20 cellular contexts compared by ENCODE assay signal in the genomic region with DNA sequence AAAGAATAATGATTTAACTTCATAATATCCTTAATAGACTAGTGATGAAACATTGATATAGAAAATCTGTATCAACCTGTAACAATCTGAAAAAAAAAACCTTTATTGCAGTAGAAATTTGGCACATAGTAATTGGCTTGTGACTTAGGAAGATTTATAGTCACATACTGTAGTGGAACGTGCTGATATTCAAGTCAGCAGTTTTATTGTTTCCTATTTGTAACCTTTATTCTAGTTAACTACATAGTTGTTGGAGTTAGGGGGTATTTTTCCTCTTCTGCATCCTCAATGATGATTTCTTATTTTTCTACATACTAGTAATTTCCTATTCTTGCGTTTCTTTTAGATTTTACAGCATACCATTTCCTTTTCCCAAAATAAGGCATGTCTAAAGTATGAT. TPM values are rescaled to one million over a fixed set of nuclear protein-coding genes. Genes with fewer than 3 reads are reported as not detected.
DNase-seq lines count a peak whose midpoint lies in the region; ATAC-seq, FAIRE-seq and TF ChIP-seq lines count a peak whose summit lies in the region.
"Had no signal": no experiment of that assay in that cellular context is flagged by ENCODE, and none has a peak within 500 bp of the region (broad histone marks: within the 10 kb centered on the region; RNA-seq: fewer than 3 reads in every experiment).

No MANE protein-coding gene starts in this region.

- H3K27me3 ChIP-seq in K562 (ENCODE audit: control insufficient read depth in 2 of 2, insufficient read depth in 2 of 2, low read length in 2 of 2) (no peaks in the 10 kb centered on the region), endothelial cell of umbilical vein (ENCODE audit: control insufficient read depth in 2 of 2, insufficient read depth in 2 of 2, low read length in 2 of 2) (no peaks in the 10 kb centered on the region), right lobe of liver (no peaks in the 10 kb centered on the region)
- H3K27me3 ChIP-seq: BLaER1 treated with 17β-estradiol and CSF1 and Interleukin-3, amounts not matched to agents 10 nM and 100 nM had no signal

- peaks cover 60% of the 10 kb centered on the region for H3K36me3 ChIP-seq in K562 (ENCODE audit: control insufficient read depth, insufficient read depth, low read length)
- H3K36me3 ChIP-seq in endothelial cell of umbilical vein (ENCODE audit: control insufficient read depth in 2 of 2, extremely low read depth in 1 of 2, insufficient read depth in 2 of 2, low read length in 2 of 2): no peaks in the 10 kb centered on the region
- no peaks in the 10 kb centered on the region for H3K36me3 ChIP-seq in right lobe of liver

- no peak overlapping the region for H3K9ac ChIP-seq in K562 (ENCODE audit: insufficient read depth in 1 of 2, low read depth in 2 of 2, low read length in 2 of 2)
- H3K9ac ChIP-seq in endothelial cell of umbilical vein (replicated peaks; ENCODE audit: extremely low read depth, insufficient read depth, low read length): no peak overlapping the region
- H3K9ac ChIP-seq: BLaER1 treated with 17β-estradiol and CSF1 and Interleukin-3, amounts not matched to agents 10 nM and 100 nM had no signal

- H4K20me1 ChIP-seq in K562 (replicated peaks; ENCODE audit: control insufficient read depth, insufficient read depth, low read length) (no peaks in the 10 kb centered on the region), endothelial cell of umbilical vein (replicated peaks; ENCODE audit: control insufficient read depth, extremely low read depth, insufficient read depth, low read length) (no peaks in the 10 kb centered on the region)
- H4K20me1 ChIP-seq: BLaER1 treated with 17β-estradiol and CSF1 and Interleukin-3, amounts not matched to agents 10 nM and 100 nM had no signal

- DNase-seq in LNCaP clone FGC (ENCODE audit: low read depth): peak; percentile 46
- DNase-seq in K562 (ENCODE audit: extremely low read depth in 1 of 4, low spot score in 3 of 4): no peak
- DNase-seq in endothelial cell of umbilical vein (ENCODE audit: low read depth, low spot score): peak; percentile 52
- DNase-seq in right lobe of liver: no peak
- DNase-seq in stimulated activated naive CD8-positive, alpha-beta T cell treated with anti-CD3 and anti-CD28 coated beads, Interleukin-15, amount 100 ng/mL, for 72 hours: no peak
- DNase-seq: 8988T; AML-193; Caco-2; Calu3; CD4-positive, alpha-beta T cell; CD8-positive, alpha-beta T cell; DMS79 treated with DMSO at 0.1 percent for 48 hours; GF-D8 had no signal

- no peak for TF ChIP-seq EP300 in K562 (IDR thresholded peaks at IDR 0.05; ENCODE audit: low read length)

- H3K4me2 ChIP-seq in K562 (ENCODE audit: insufficient read depth, low read length) (no peak overlapping the region), endothelial cell of umbilical vein (ENCODE audit: insufficient read depth, low read length) (no peak overlapping the region)
- H3K4me2 ChIP-seq: BLaER1 treated with 17β-estradiol and CSF1 and Interleukin-3, amounts not matched to agents 10 nM and 100 nM had no signal

- TF ChIP-seq POLR2A in K562 (conservative IDR thresholded peaks at IDR 0.05) (no peak), endothelial cell of umbilical vein (IDR thresholded peaks at IDR 0.05; ENCODE audit: low read depth, low read length) (no peak), right lobe of liver (IDR thresholded peaks at IDR 0.05) (no peak)

- peaks cover 3% of the 10 kb centered on the region for H3K9me3 ChIP-seq in K562 (replicated peaks; ENCODE audit: control insufficient read depth, insufficient read depth, low read depth, low read length)
- no peaks in the 10 kb centered on the region for H3K9me3 ChIP-seq in endothelial cell of umbilical vein (replicated peaks; ENCODE audit: control insufficient read depth, insufficient read depth, low read length)
- no peaks in the 10 kb centered on the region for H3K9me3 ChIP-seq in right lobe of liver

- H2AFZ ChIP-seq in K562 (ENCODE audit: low read depth, low read length) (no peak overlapping the region), endothelial cell of umbilical vein (ENCODE audit: low read depth, low read length) (no peak overlapping the region)

- 76% methylated on average over 2 of the region's 2 CpGs for WGBS in K562 (ENCODE audit: insufficient coverage, low coverage, missing lambda C conversion rate)
- WGBS in right lobe of liver (ENCODE audit: insufficient coverage, low coverage, low lambda C conversion rate, missing lambda C conversion rate): 73% methylated on average over 2 of the region's 2 CpGs

- no peak overlapping the region for H3K4me3 Mint-ChIP-seq in stimulated activated naive CD8-positive, alpha-beta T cell treated with anti-CD3 and anti-CD28 coated beads, Interleukin-15, amount 100 ng/mL, for 72 hours
- H3K4me3 Mint-ChIP-seq: B cell; CD4-positive, alpha-beta T cell; CD8-positive, alpha-beta T cell had no signal

- H3K4me3 ChIP-seq in LNCaP clone FGC (ENCODE audit: low read depth, low read length) (no peak overlapping the region), K562 (no peak overlapping the region), endothelial cell of umbilical vein (replicated peaks in 1 of 3; ENCODE audit: insufficient read depth in 1 of 3, low read depth in 1 of 3, low read length in 3 of 3) (no peak overlapping the region), right lobe of liver (no peak overlapping the region)
- H3K4me3 ChIP-seq: BLaER1 treated with 17β-estradiol and CSF1 and Interleukin-3, amounts not matched to agents 10 nM and 100 nM had no signal

- 0 out of 3 replicates have a peak, but pooled peaks cover 4% of the 10 kb centered on the region for H3K79me2 ChIP-seq in K562 (ENCODE audit: control insufficient read depth, insufficient read depth, low read length)
- peaks cover 2% of the 10 kb centered on the region for H3K79me2 ChIP-seq in endothelial cell of umbilical vein (ENCODE audit: control insufficient read depth, insufficient read depth, low read length)

- H3K9me1 ChIP-seq in K562 (ENCODE audit: control insufficient read depth, insufficient read depth, low read length): no peaks in the 10 kb centered on the region
- H3K9me1 ChIP-seq in endothelial cell of umbilical vein (replicated peaks; ENCODE audit: control insufficient read depth, extremely low read depth, insufficient read depth, low read length): no peaks in the 10 kb centered on the region

- H3K4me1 Mint-ChIP-seq in stimulated activated naive CD8-positive, alpha-beta T cell treated with anti-CD3 and anti-CD28 coated beads, Interleukin-15, amount 100 ng/mL, for 72 hours: peaks cover 4% of the 10 kb centered on the region
- H3K4me1 Mint-ChIP-seq: B cell had no signal

- no peak for TF ChIP-seq CTCF in LNCaP clone FGC (IDR thresholded peaks at IDR 0.05; ENCODE audit: control insufficient read depth, extremely low read depth, insufficient read depth)
- TF ChIP-seq CTCF in K562 (IDR thresholded peaks at IDR 0.05 in 2 of 3, conservative IDR thresholded peaks at IDR 0.05 in 1 of 3; ENCODE audit: insufficient read depth in 2 of 3, low read depth in 1 of 3, low read length in 3 of 3): no peak
- no peak for TF ChIP-seq CTCF in endothelial cell of umbilical vein (IDR thresholded peaks at IDR 0.05; ENCODE audit: extremely low read depth in 1 of 2, insufficient read depth in 1 of 2, low read depth in 1 of 2, low read length in 2 of 2)
- TF ChIP-seq CTCF in right lobe of liver (IDR thresholded peaks at IDR 0.05): no peak

- H3K4me1 ChIP-seq in K562 (replicated peaks in 1 of 2; ENCODE audit: control insufficient read depth in 2 of 2, insufficient read depth in 2 of 2, low read length in 2 of 2) (no peaks in the 10 kb centered on the region), endothelial cell of umbilical vein (ENCODE audit: control insufficient read depth, extremely low read depth, insufficient read depth, low read length) (no peaks in the 10 kb centered on the region), right lobe of liver (no peaks in the 10 kb centered on the region)
- H3K4me1 ChIP-seq: BLaER1 treated with 17β-estradiol and CSF1 and Interleukin-3, amounts not matched to agents 10 nM and 100 nM; Caco-2 had no signal

- in situ Hi-C loops in K562 (cut with MboI): no loop called here

- ATAC-seq in K562 (no peak), right lobe of liver (no peak), GM18517 (IDR thresholded peaks at IDR 0.05; ENCODE audit: unreplicated experiment) (no peak), HG02981 (IDR thresholded peaks at IDR 0.05; ENCODE audit: unreplicated experiment) (no peak)
- ATAC-seq in stimulated activated naive CD8-positive, alpha-beta T cell treated with anti-CD3 and anti-CD28 coated beads, Interleukin-15, amount 100 ng/mL, for 72 hours: no peak
- ATAC-seq: CD8-positive, alpha-beta T cell had no signal

- FAIRE-seq in K562 (lab: Jason Lieb, UNC): no peak
- peak; percentile 4 for FAIRE-seq in endothelial cell of umbilical vein (lab: Jason Lieb, UNC)
- FAIRE-seq: D721Med, GM12891 had no signal

- no peak overlapping the region for H3K27ac ChIP-seq in K562 (ENCODE audit: extremely low read depth, low read depth, low read length)
- no peak overlapping the region for H3K27ac ChIP-seq in endothelial cell of umbilical vein (ENCODE audit: insufficient read depth, low read depth, low read length)
- H3K27ac ChIP-seq in right lobe of liver: no peak overlapping the region
- H3K27ac ChIP-seq: BLaER1 treated with 17β-estradiol and CSF1 and Interleukin-3, amounts not matched to agents 10 nM and 100 nM; C4-2B had no signal

- dilution Hi-C loops in endothelial cell of umbilical vein (cut with MboI; ENCODE audit: extremely low pct_ligation_motif_present, low sequenced_read_pairs): no loop called here

- H3K27me3 Mint-ChIP-seq in stimulated activated naive CD8-positive, alpha-beta T cell treated with anti-CD3 and anti-CD28 coated beads, Interleukin-15, amount 100 ng/mL, for 72 hours: no peaks in the 10 kb centered on the region
- H3K27me3 Mint-ChIP-seq: B cell; CD4-positive, alpha-beta T cell had no signal

- BruUV-seq in K562 (replicated peaks; lab: Mats Ljungman, UMichigan) (no TSS peak), endothelial cell of umbilical vein (replicated peaks; lab: Mats Ljungman, UMichigan) (no TSS peak)

- intact Hi-C loops in K562 (cut with micrococcal nuclease) (no loop called here), endothelial cell of umbilical vein (cut with micrococcal nuclease) (no loop called here), right lobe of liver (cut with DNase I) (no loop called here)

- POLR2A ChIA-PET in K562 (lab: Yijun Ruan, JAX) (no interaction called here), endothelial cell of umbilical vein (lab: Charles Lee) (no interaction called here)

- no peak overlapping the region for H3K27ac Mint-ChIP-seq in stimulated activated naive CD8-positive, alpha-beta T cell treated with anti-CD3 and anti-CD28 coated beads, Interleukin-15, amount 100 ng/mL, for 72 hours
- H3K27ac Mint-ChIP-seq: B cell; CD4-positive, alpha-beta T cell; CD8-positive, alpha-beta T cell had no signal

- peaks cover 14 to 26% of the 10 kb centered on the region in 2 donors for H3K9me3 Mint-ChIP-seq in stimulated activated naive CD8-positive, alpha-beta T cell treated with anti-CD3 and anti-CD28 coated beads, Interleukin-15, amount 100 ng/mL, for 72 hours

- CTCF ChIA-PET in K562 (lab: Yijun Ruan, JAX; ENCODE audit: low intra/inter-chr PET ratio): no interaction called here
- CTCF ChIA-PET in endothelial cell of umbilical vein (lab: Charles Lee): no interaction called here

- no peak for TF ChIP-seq RAD21 in K562 (CRISPR knock-in tag; conservative IDR thresholded peaks at IDR 0.05 in 1 of 2, IDR thresholded peaks at IDR 0.05 in 1 of 2)

RNA-seq across cellular contexts. Expression of gene LRRC70, which starts 14.5 kb away (rescaled TPM):
- 5.8 and 23.2 TPM in 2 replicates for total RNA-seq in K562 (2011; cell fraction: chromatin; rRNA removed; ENCODE audit: low replicate concordance)
- 2.5 and 4.6 TPM in 2 replicates for total RNA-seq in K562 (2011; cell fraction: nucleolus; rRNA removed)
- 10.0 and 24.3 TPM in 2 replicates for total RNA-seq in K562 (2011; cell fraction: nucleoplasm; rRNA removed)
- total RNA-seq in K562 (2014; rRNA removed) (0.69 and 0.86 TPM in 2 replicates), K562 (2014; rRNA removed; fragmentation: Illumina TruSeq; extraction: Trizol) (1.5 and 2.1 TPM in 2 replicates), K562 (2015; rRNA removed; fragmentation: Illumina TruSeq; extraction: Trizol) (1.4 TPM in 2 replicates), K562 (2021) (0.73 and 0.83 TPM in 2 replicates), endothelial cell of umbilical vein (24.5 and 26.5 TPM in 2 replicates), right lobe of liver (1 to 10 TPM in 4 of 6 experiments, under 1 TPM in 2; 0.37 to 1.7 (median 1.1) TPM)
- polyA plus RNA-seq in K562 (2011; rRNA removed) (0.99 and 1.4 TPM in 2 replicates), K562 (2014; fragmentation: Illumina TruSeq; extraction: Trizol) (0.31 and 0.40 TPM in 2 replicates), K562 (2014; fragmentation: Nextera tagmentation; extraction: Ambion mirVana) (under 1 TPM; 0.21 to 0.22 TPM), K562 (2014; rRNA removed) (0.24 and 0.53 TPM in 2 replicates), endothelial cell of umbilical vein (28.8 and 32.6 TPM in 2 replicates)
- polyA plus RNA-seq in K562 (2011; cell fraction: cytosol; rRNA removed): 0.06 and 0.38 TPM in 2 replicates
- 1.1 and 2.6 TPM in 2 replicates for polyA plus RNA-seq in K562 (2011; cell fraction: nucleus; rRNA removed)
- polyA plus RNA-seq in K562 (2012): 0.09 and 0.61 TPM in 2 replicates
- polyA minus RNA-seq in K562 (2011; rRNA and poly(A)+ RNA removed): 9.4 and 11.8 TPM in 2 replicates
- polyA minus RNA-seq in K562 (2011; cell fraction: cytosol; rRNA and poly(A)+ RNA removed): 0.76 TPM in 1 of 2 replicates, not detected in the other
- polyA minus RNA-seq in K562 (2011; cell fraction: nucleus; rRNA and poly(A)+ RNA removed): 7.0 and 10.7 TPM in 2 replicates
- 34.3 and 42.2 TPM in 2 replicates for polyA plus RNA-seq in endothelial cell of umbilical vein (2011; cell fraction: cytosol; rRNA removed)
- 50.6 and 56.2 TPM in 2 replicates for polyA plus RNA-seq in endothelial cell of umbilical vein (2011; cell fraction: nucleus; rRNA removed)
- polyA plus RNA-seq in endothelial cell of umbilical vein (2012): 23.2 and 31.6 TPM in 2 replicates
- 22.6 and 30.1 TPM in 2 replicates for polyA minus RNA-seq in endothelial cell of umbilical vein
- not detected for polyA minus RNA-seq in endothelial cell of umbilical vein (2011; cell fraction: cytosol; rRNA and poly(A)+ RNA removed)
- polyA minus RNA-seq in endothelial cell of umbilical vein (2011; cell fraction: nucleus; rRNA and poly(A)+ RNA removed): 57.5 and 74.3 TPM in 2 replicates

Comparison
In these comparisons a context has a peak if more than half of its experiments do, and no peak if none do; other contexts are left out.
1. DNase-seq: peak in LNCaP clone FGC (single experiment) and endothelial cell of umbilical vein (single experiment); none in K562 (0 of 4), right lobe of liver (0 of 3) and stimulated activated naive CD8-positive, alpha-beta T cell treated with anti-CD3 and anti-CD28 coated beads, Interleukin-15, amount 100 ng/mL, for 72 hours (0 of 2).